Comparison of ENCODE assay signal across 11 cellular contexts in genomic region chr5:93586948-93587918, GRCh38. TPM values are rescaled to one million over a fixed set of nuclear protein-coding genes. Genes with fewer than 3 reads are reported as not detected.
DNase-seq lines count a peak whose midpoint lies in the region; ATAC-seq and TF ChIP-seq lines count a peak whose summit lies in the region.
"Had no signal": no experiment of that assay in that cellular context is flagged by ENCODE, and none has a peak within 500 bp of the region (broad histone marks: within the 10 kb centered on the region; RNA-seq: fewer than 3 reads in every experiment).

No MANE protein-coding gene starts in this region.

- no peak overlapping the region for H3K4me3 Mint-ChIP-seq in memory B cell

- peaks cover 15% of the 10 kb centered on the region for H3K27me3 Mint-ChIP-seq in memory B cell

- peaks cover 2% of the 10 kb centered on the region for H3K9me3 Mint-ChIP-seq in memory B cell

- intact Hi-C loops in Right ventricle myocardium superior (cut with DNase I) = no loop called here
- intact Hi-C loops in uterus (cut with DNase I; ENCODE audit: low total_unique reads) = no loop called here

- H3K36me3 ChIP-seq in right atrium auricular region = peaks cover 7% of the 10 kb centered on the region
- H3K36me3 ChIP-seq in uterus = no peaks in the 10 kb centered on the region

- TF ChIP-seq CTCF in right atrium auricular region (IDR thresholded peaks at IDR 0.05) (no peak), uterus (IDR thresholded peaks at IDR 0.05) (no peak)

- H3K27ac Mint-ChIP-seq in memory B cell = peak overlapping the region; percentile 66

- DNase-seq in right atrium auricular region (ENCODE audit: low spot score) (no peak), Right ventricle myocardium superior (no peak), cerebellar cortex (ENCODE audit: low spot score) (peak; percentile 60), memory B cell (ENCODE audit: low spot score in 2 of 2) (no peak), NCI-H446 (lab: John Stamatoyannopoulos, UW) (no peak), hepatic stellate cell (ENCODE audit: low spot score) (no peak), uterus (no peak), dedifferentiated amniotic fluid mesenchymal stem cell (ENCODE audit: extremely low spot score) (no peak)
- DNase-seq: central memory CD4-positive, alpha-beta T cell; NCI-H187; T-helper 9 cell had no signal

- H3K4me3 ChIP-seq in right atrium auricular region (peak overlapping the region; percentile 35 to 72), uterus (peak overlapping the region in 1 of 2 donors; percentile 73)

- ATAC-seq in Right ventricle myocardium superior (ENCODE audit: poor library complexity) (no peak), memory B cell (ENCODE audit: low read depth) (no peak)

- H3K9me3 ChIP-seq in right atrium auricular region (no peaks in the 10 kb centered on the region), uterus (no peaks in the 10 kb centered on the region)

- TF ChIP-seq POLR2A in uterus (IDR thresholded peaks at IDR 0.05) = no peak

- H3K27me3 ChIP-seq in right atrium auricular region = no peaks in the 10 kb centered on the region
- H3K27me3 ChIP-seq in uterus = peaks cover 0 to 3% of the 10 kb centered on the region in 2 donors

- H3K4me1 ChIP-seq in right atrium auricular region = peaks cover 0 to 35% of the 10 kb centered on the region in 2 donors
- peaks cover 0 to 4% of the 10 kb centered on the region in 2 donors for H3K4me1 ChIP-seq in uterus

- peaks cover 6% of the 10 kb centered on the region for H3K4me1 Mint-ChIP-seq in memory B cell

- H3K27ac ChIP-seq in right atrium auricular region (peak overlapping the region; percentile 66 to 74), uterus (peak overlapping the region in 1 of 2 donors; percentile 11)

- peaks cover 1% of the 10 kb centered on the region for H3K36me3 Mint-ChIP-seq in memory B cell

RNA-seq across cellular contexts. Expression of gene NR2F1, which starts 4.2 kb away (rescaled TPM):
- total RNA-seq in right atrium auricular region = 10 to 100 TPM; 35.3 to 37.6 TPM
- total RNA-seq in Right ventricle myocardium superior = 0.70 TPM
- total RNA-seq in uterus = 10 to 100 TPM; 26.8 to 55.0 (median 40.6) TPM

RNA-seq across cellular contexts. Expression of gene NR2F1-AS1, which starts 6.2 kb away (rescaled TPM):
- 10 to 100 TPM in 1 of 2 donors, 1 to 10 TPM in 1; 7.1 to 11.0 TPM for total RNA-seq in right atrium auricular region
- 0.22 TPM for total RNA-seq in Right ventricle myocardium superior
- 10 to 100 TPM in 3 of 4 donors, 1 to 10 TPM in 1; 4.4 to 46.1 (median 19.9) TPM for total RNA-seq in uterus

Comparison
In these comparisons a context has a peak if more than half of its experiments do, and no peak if none do; other contexts are left out.
1. RNA of gene NR2F1, which starts 4.2 kb away (total RNA-seq): 26.8 to 55.0 TPM in uterus and 35.3 to 37.6 TPM in right atrium auricular region; 0.70 TPM in Right ventricle myocardium superior (single experiment); every median in the first group is over 10 times any median in the second.